ENCODE assay signal across 26 cellular contexts in the genomic region with DNA sequence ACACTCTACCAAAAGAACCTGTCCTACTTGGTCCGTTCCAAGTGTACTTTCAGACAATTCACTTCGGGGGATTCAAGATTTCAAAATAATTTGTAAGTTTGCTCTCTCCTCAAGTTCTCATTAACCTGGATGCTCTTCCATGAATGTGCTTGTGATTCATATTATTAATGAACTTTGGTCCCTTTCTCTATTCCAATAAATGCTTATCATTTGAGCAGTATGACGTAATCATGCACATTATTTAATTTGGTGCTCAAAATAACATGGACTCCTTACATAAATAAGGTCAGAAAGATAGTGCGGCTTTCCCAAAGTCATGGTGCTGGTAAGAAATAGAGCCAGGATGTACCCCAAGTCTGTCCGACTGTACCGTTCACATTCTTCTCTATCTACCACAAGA.
"Had no signal": no experiment of that assay in that cellular context is flagged by ENCODE, and none has a peak within 500 bp of the region (broad histone marks: within the 10 kb centered on the region; RNA-seq: fewer than 3 reads in every experiment).

No MANE protein-coding gene starts in this region.

- H3K36me3 Mint-ChIP-seq: memory B cell, natural killer cell had no signal

- H3K4me3 Mint-ChIP-seq: dendritic cell treated with granulocyte-macrophage colony-stimulating factor and Interleukin-4, amounts not matched to agents 40 ng/mL and 50 ng/mL, for 4 days; endodermal cell; memory B cell; natural killer cell; neural crest cell; stimulated activated naive CD8-positive, alpha-beta T cell treated with anti-CD3 and anti-CD28 coated beads, Interleukin-15, amount 100 ng/mL, for 72 hours had no signal

- H3K36me3 ChIP-seq: gastrocnemius medialis, lower lobe of right lung, neutrophil, pancreas, right lobe of liver, suprapubic skin, transverse colon, vagina had no signal

- H3K9me3 ChIP-seq: gastrocnemius medialis, lower lobe of right lung, neutrophil, pancreas, right lobe of liver, suprapubic skin, transverse colon, vagina had no signal

- H3K27me3 ChIP-seq: gastrocnemius medialis, neutrophil, pancreas, right lobe of liver, suprapubic skin, transverse colon, vagina had no signal

- H3K4me1 Mint-ChIP-seq: endodermal cell, memory B cell, natural killer cell, neural crest cell had no signal

- H3K4me1 ChIP-seq: lower lobe of right lung, pancreas, transverse colon, vagina had no signal

- H3K4me2 ChIP-seq: smooth muscle cell had no signal

- H3K4me3 ChIP-seq: gastrocnemius medialis, lower lobe of right lung, pancreas, right lobe of liver, smooth muscle cell, suprapubic skin, transverse colon, vagina had no signal

- H3K27ac Mint-ChIP-seq: dendritic cell treated with granulocyte-macrophage colony-stimulating factor and Interleukin-4, amounts not matched to agents 40 ng/mL and 50 ng/mL, for 4 days; endodermal cell; memory B cell; natural killer cell; stimulated activated naive CD8-positive, alpha-beta T cell treated with anti-CD3 and anti-CD28 coated beads, Interleukin-15, amount 100 ng/mL, for 72 hours had no signal

- H3K27ac ChIP-seq: epithelial cell of prostate, lower lobe of right lung, neutrophil, pancreas, right lobe of liver, suprapubic skin, transverse colon, vagina had no signal

- H3K9me3 Mint-ChIP-seq: dendritic cell treated with granulocyte-macrophage colony-stimulating factor and Interleukin-4, amounts not matched to agents 40 ng/mL and 50 ng/mL, for 4 days; memory B cell; natural killer cell; neural crest cell; stimulated activated naive CD8-positive, alpha-beta T cell treated with anti-CD3 and anti-CD28 coated beads, Interleukin-15, amount 100 ng/mL, for 72 hours had no signal

- ATAC-seq: esophagus mucosa; lower lobe of right lung; natural killer cell; pancreas; stimulated activated naive CD8-positive, alpha-beta T cell treated with anti-CD3 and anti-CD28 coated beads, Interleukin-15, amount 100 ng/mL, for 72 hours had no signal

- DNase-seq: effector CD8-positive, alpha-beta T cell; endodermal cell; foreskin fibroblast; head of caudate nucleus; left ventricle myocardium superior; lower lobe of right lung; natural killer cell; pancreas; right lobe of liver; stimulated activated CD4-positive, alpha-beta T cell treated with anti-CD3 and anti-CD28 coated beads, Interleukin-12 subunit alpha, Interleukin-12 subunit beta, amount 100 ng/mL, for 4 hours; stimulated activated CD4-positive, alpha-beta T cell treated with anti-CD3 and anti-CD28 coated beads, Interleukin-1b, Interleukin-23, amount 100 ng/mL, for 48 hours; stimulated activated CD4-positive, alpha-beta T cell treated with anti-CD3 and anti-CD28 coated beads, Interleukin-4, amount 100 ng/mL, for 1 hour; stimulated activated CD8-positive, alpha-beta memory T cell treated with anti-CD3 and anti-CD28 coated beads, Interleukin-4, amount 100 ng/mL, for 48 hours; stimulated activated naive CD4-positive, alpha-beta T cell; stimulated activated naive CD8-positive, alpha-beta T cell treated with anti-CD3 and anti-CD28 coated beads, Interleukin-15, amount 100 ng/mL, for 72 hours; transverse colon had no signal
